ENCODE assay signal across 8 cellular contexts in the genomic region with DNA sequence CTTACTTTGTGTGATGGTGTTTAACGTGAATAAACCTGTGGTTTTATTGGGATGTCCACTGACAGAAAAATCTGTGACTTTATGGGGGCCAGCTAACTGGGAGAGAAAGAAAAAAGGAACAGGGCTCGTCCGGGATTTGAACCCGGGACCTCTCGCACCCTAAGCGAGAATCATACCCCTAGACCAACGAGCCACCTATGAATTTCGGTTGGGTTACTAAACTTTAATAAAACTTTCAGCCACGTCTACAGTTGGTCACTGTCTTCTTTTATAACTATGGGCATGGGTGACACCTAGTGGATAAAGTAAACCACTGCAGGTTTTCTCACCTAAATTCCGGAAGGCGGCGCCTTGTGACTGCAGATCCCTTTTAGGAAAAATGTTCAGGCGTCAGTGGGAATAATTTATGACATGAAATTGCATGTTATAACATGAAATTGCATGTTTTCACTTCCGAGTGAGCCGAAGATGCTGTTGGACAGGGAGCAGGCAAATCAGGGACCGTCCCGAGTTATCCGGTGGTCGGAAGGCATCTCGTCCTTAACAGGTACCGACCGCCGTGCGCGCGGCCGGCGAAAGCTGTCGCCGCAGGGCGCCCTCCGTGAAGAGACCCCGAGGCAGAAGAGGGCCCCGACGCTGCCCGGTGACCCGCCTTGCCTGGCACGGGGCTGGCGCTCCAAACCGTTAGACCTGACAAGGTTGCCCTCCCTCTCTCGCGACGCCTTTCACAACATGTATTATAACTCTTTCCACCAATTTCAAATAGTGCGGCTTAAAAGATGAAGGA. TPM values are rescaled to one million over a fixed set of nuclear protein-coding genes. Genes with fewer than 3 reads are reported as not detected.
DNase-seq lines count a peak whose midpoint lies in the region; ATAC-seq and TF ChIP-seq lines count a peak whose summit lies in the region.

No MANE protein-coding gene starts in this region.

- POLR2A ChIA-PET in activated CD4-positive, alpha-beta memory T cell treated with anti-CD3 and anti-CD28 coated beads for 36 hours (lab: Charles Lee) = interaction anchor here (1.0 to 1.8 kb wide), 3 partner anchors 73 to 267 kb away, joined by 4 to 6 read pairs (median 5); partner anchors contain the start of genes PARP2 and RNASE4

- peak; percentile 94 for TF ChIP-seq CTCF in endodermal cell (conservative IDR thresholded peaks at IDR 0.05)

- H3K9me3 ChIP-seq in endodermal cell (ENCODE audit: control insufficient read depth, low read length) = no peaks in the 10 kb centered on the region
- no peaks in the 10 kb centered on the region for H3K9me3 ChIP-seq in mesenchymal stem cell (ENCODE audit: control insufficient read depth, low read length)

- H4K91ac ChIP-seq in mesenchymal stem cell (ENCODE audit: low read length) = no peak overlapping the region

- no peak overlapping the region for H3K4me3 Mint-ChIP-seq in activated CD4-positive, alpha-beta memory T cell treated with anti-CD3 and anti-CD28 coated beads for 36 hours
- H3K4me3 Mint-ChIP-seq in endodermal cell = no peak overlapping the region

- no peaks in the 10 kb centered on the region for H3K27me3 Mint-ChIP-seq in activated CD4-positive, alpha-beta memory T cell treated with anti-CD3 and anti-CD28 coated beads for 36 hours
- no peaks in the 10 kb centered on the region for H3K27me3 Mint-ChIP-seq in endodermal cell (ENCODE audit: insufficient read depth)

- H3K27ac Mint-ChIP-seq in activated CD4-positive, alpha-beta memory T cell treated with anti-CD3 and anti-CD28 coated beads for 36 hours = no peak overlapping the region
- no peak overlapping the region for H3K27ac Mint-ChIP-seq in endodermal cell

- H2AK5ac ChIP-seq in mesenchymal stem cell (ENCODE audit: low read length, severe bottlenecking) = no peak overlapping the region

- H3K4ac ChIP-seq in mesenchymal stem cell (ENCODE audit: low read depth in 1 of 2, low read length in 2 of 2) = no peak overlapping the region

- no peaks in the 10 kb centered on the region for H3K4me1 ChIP-seq in endodermal cell (ENCODE audit: control insufficient read depth, insufficient read depth, low read length)
- H3K4me1 ChIP-seq in mesenchymal stem cell (ENCODE audit: control insufficient read depth, insufficient read depth, low read depth, low read length) = no peaks in the 10 kb centered on the region

- no peak for ATAC-seq in GM19455 (IDR thresholded peaks at IDR 0.05; ENCODE audit: unreplicated experiment)

- H3K36me3 Mint-ChIP-seq in activated CD4-positive, alpha-beta memory T cell treated with anti-CD3 and anti-CD28 coated beads for 36 hours = no peaks in the 10 kb centered on the region
- no peaks in the 10 kb centered on the region for H3K36me3 Mint-ChIP-seq in endodermal cell (ENCODE audit: low read depth)

- H3K14ac ChIP-seq in mesenchymal stem cell (ENCODE audit: low read length in 2 of 2) = no peak overlapping the region

- H3K27me3 ChIP-seq in endodermal cell (ENCODE audit: control insufficient read depth, insufficient read depth, low read length, poor library complexity, severe bottlenecking) (no peaks in the 10 kb centered on the region), mesenchymal stem cell (ENCODE audit: control insufficient read depth in 1 of 2, insufficient read depth in 1 of 2, low read length in 2 of 2) (peaks cover 4 to 5% of the 10 kb centered on the region in 2 experiments)

- H2BK5ac ChIP-seq in mesenchymal stem cell (ENCODE audit: low read depth, low read length, poor library complexity, severe bottlenecking) = no peak overlapping the region

- H3K79me1 ChIP-seq in mesenchymal stem cell (replicated peaks; ENCODE audit: low read length, poor library complexity, severe bottlenecking) = no peaks in the 10 kb centered on the region

- H3K9ac ChIP-seq in endodermal cell (ENCODE audit: extremely low read depth, low read length, poor library complexity, severe bottlenecking) (peak overlapping the region; percentile 71), mesenchymal stem cell (ENCODE audit: low read length) (peak overlapping the region; percentile 90)

- no peak overlapping the region for H3K27ac ChIP-seq in endodermal cell (ENCODE audit: low read depth, low read length)
- no peak overlapping the region for H3K27ac ChIP-seq in mesenchymal stem cell (ENCODE audit: low read length, poor library complexity, severe bottlenecking)

- peak overlapping the region in 1 of 2 experiments; percentile 39 for H2BK12ac ChIP-seq in mesenchymal stem cell (ENCODE audit: low read length in 2 of 2)

- peaks cover 8% of the 10 kb centered on the region for H3K4me1 Mint-ChIP-seq in activated CD4-positive, alpha-beta memory T cell treated with anti-CD3 and anti-CD28 coated beads for 36 hours (ENCODE audit: low read depth)
- peaks cover under 1% of the 10 kb centered on the region for H3K4me1 Mint-ChIP-seq in endodermal cell

- no peak overlapping the region for H3K23ac ChIP-seq in mesenchymal stem cell (ENCODE audit: low read length in 2 of 2)

- H4K8ac ChIP-seq in mesenchymal stem cell (ENCODE audit: low read length) = no peak overlapping the region

- H2BK15ac ChIP-seq in mesenchymal stem cell (ENCODE audit: low read depth, poor library complexity, severe bottlenecking) = no peak overlapping the region

- H2AFZ ChIP-seq in mesenchymal stem cell (ENCODE audit: low read depth, low read length) = no peak overlapping the region

- no peak overlapping the region for H3K18ac ChIP-seq in mesenchymal stem cell (ENCODE audit: low read depth in 1 of 2, low read length in 2 of 2)

- H2BK120ac ChIP-seq in mesenchymal stem cell (ENCODE audit: low read depth, low read length) = no peak overlapping the region

- H3K36me3 ChIP-seq in endodermal cell (ENCODE audit: control insufficient read depth, insufficient read depth, low read length) (no peaks in the 10 kb centered on the region), mesenchymal stem cell (ENCODE audit: control insufficient read depth in 1 of 2, insufficient read depth in 2 of 2, low read depth in 1 of 2, low read length in 2 of 2) (no peaks in the 10 kb centered on the region)

- peak overlapping the region; percentile 66 for H3K4me2 ChIP-seq in mesenchymal stem cell (ENCODE audit: low read length, poor library complexity, severe bottlenecking)

- no peaks in the 10 kb centered on the region for H3K9me3 Mint-ChIP-seq in activated CD4-positive, alpha-beta memory T cell treated with anti-CD3 and anti-CD28 coated beads for 36 hours
- H3K9me3 Mint-ChIP-seq in endodermal cell = no peaks in the 10 kb centered on the region

- H3K4me3 ChIP-seq in endodermal cell (ENCODE audit: low read length) = peak overlapping the region; percentile 97
- peak overlapping the region; percentile 87 to 97 for H3K4me3 ChIP-seq in mesenchymal stem cell (ENCODE audit: insufficient read depth in 1 of 2, low read depth in 1 of 2, low read length in 2 of 2)

- intact Hi-C loops in activated CD4-positive, alpha-beta memory T cell treated with anti-CD3 and anti-CD28 coated beads for 36 hours (cut with micrococcal nuclease) = loop anchor here (1.0 to 5.0 kb wide), 9 partner anchors 14 to 282 kb away; partner anchors contain the start of genes APEX1 and RNASE6

- peak; percentile 96 for DNase-seq in ELF-1 (ENCODE audit: low read depth, low spot score)
- DNase-seq in HS-27A (ENCODE audit: low read depth) = peak; percentile 94
- DNase-seq in NCI-H748 (lab: John Stamatoyannopoulos, UW; ENCODE audit: unreplicated experiment) = peak; percentile 82
- peak; percentile 74 for DNase-seq in activated CD4-positive, alpha-beta memory T cell treated with anti-CD3 and anti-CD28 coated beads for 36 hours
- DNase-seq in endodermal cell = peak; percentile 91
- DNase-seq in mesenchymal stem cell = peak; percentile 88
- DNase-seq in stimulated activated CD8-positive, alpha-beta memory T cell treated with anti-CD3 and anti-CD28 coated beads, Interleukin-7, amount 100 ng/mL, for 4 hours (ENCODE audit: low read depth in 2 of 2) = peak; percentile 32 to 46

- CTCF ChIA-PET in activated CD4-positive, alpha-beta memory T cell treated with anti-CD3 and anti-CD28 coated beads for 36 hours (lab: Charles Lee) = interaction anchor here (0.5 to 5.5 kb wide), 29 partner anchors 9 to 304 kb away, joined by 3 to 64 read pairs (median 4); partner anchors contain the start of genes ANG, CCNB1IP1, PARP2 and RNASE4

- 0% methylated on average over 30 to 43 of the region's 44 CpGs for WGBS in endodermal cell (ENCODE audit: insufficient coverage in 1 of 2, insufficient read length in 1 of 2), 2 experiments
- WGBS in mesenchymal stem cell = under 1% methylated on average over 33 of the region's 44 CpGs

RNA-seq across cellular contexts. Expression of gene RNASE12, which starts 18.2 kb away (rescaled TPM):
- total RNA-seq in activated CD4-positive, alpha-beta memory T cell treated with anti-CD3 and anti-CD28 coated beads for 36 hours = not detected
- not detected for total RNA-seq in endodermal cell
- not detected for polyA plus RNA-seq in endodermal cell (2013, experiment 1 of 2)
- not detected for polyA plus RNA-seq in endodermal cell (2013, experiment 2 of 2)
- not detected for polyA plus RNA-seq in mesenchymal stem cell (2013, experiment 1 of 2)
- polyA plus RNA-seq in mesenchymal stem cell (2013, experiment 2 of 2) = not detected

RNA-seq across cellular contexts. Expression of gene RNASE11, which starts 21.6 kb away (rescaled TPM):
- not detected for total RNA-seq in activated CD4-positive, alpha-beta memory T cell treated with anti-CD3 and anti-CD28 coated beads for 36 hours
- not detected for total RNA-seq in endodermal cell
- not detected for polyA plus RNA-seq in endodermal cell (2013, experiment 1 of 2)
- polyA plus RNA-seq in endodermal cell (2013, experiment 2 of 2) = not detected
- not detected for polyA plus RNA-seq in mesenchymal stem cell (2013, experiment 1 of 2)
- 0.07 TPM for polyA plus RNA-seq in mesenchymal stem cell (2013, experiment 2 of 2)

RNA-seq across cellular contexts. Expression of gene OR6S1, which starts 32.1 kb away (rescaled TPM):
- total RNA-seq in activated CD4-positive, alpha-beta memory T cell treated with anti-CD3 and anti-CD28 coated beads for 36 hours = not detected
- not detected for total RNA-seq in endodermal cell
- polyA plus RNA-seq in endodermal cell (2013, experiment 1 of 2) = not detected
- not detected for polyA plus RNA-seq in endodermal cell (2013, experiment 2 of 2)
- not detected for polyA plus RNA-seq in mesenchymal stem cell (2013, experiment 1 of 2)
- polyA plus RNA-seq in mesenchymal stem cell (2013, experiment 2 of 2) = not detected

RNA-seq across cellular contexts. Expression of gene RNASE9, which starts 48.6 kb away (rescaled TPM):
- not detected for total RNA-seq in activated CD4-positive, alpha-beta memory T cell treated with anti-CD3 and anti-CD28 coated beads for 36 hours
- not detected for total RNA-seq in endodermal cell
- not detected for polyA plus RNA-seq in endodermal cell (2013, experiment 1 of 2)
- not detected for polyA plus RNA-seq in endodermal cell (2013, experiment 2 of 2)
- polyA plus RNA-seq in mesenchymal stem cell (2013, experiment 1 of 2) = not detected
- polyA plus RNA-seq in mesenchymal stem cell (2013, experiment 2 of 2) = not detected

Comparison
In these comparisons a context has a peak if more than half of its experiments do, and no peak if none do; other contexts are left out.
1. DNase-seq: peak in every context shown above with its lines; median percentile 96 in ELF-1; 94 in HS-27A; 91 in endodermal cell; 88 in mesenchymal stem cell; 82 in NCI-H748; 74 in activated CD4-positive, alpha-beta memory T cell treated with anti-CD3 and anti-CD28 coated beads for 36 hours; 39 in stimulated activated CD8-positive, alpha-beta memory T cell treated with anti-CD3 and anti-CD28 coated beads, Interleukin-7, amount 100 ng/mL, for 4 hours.